In the genomic region with DNA sequence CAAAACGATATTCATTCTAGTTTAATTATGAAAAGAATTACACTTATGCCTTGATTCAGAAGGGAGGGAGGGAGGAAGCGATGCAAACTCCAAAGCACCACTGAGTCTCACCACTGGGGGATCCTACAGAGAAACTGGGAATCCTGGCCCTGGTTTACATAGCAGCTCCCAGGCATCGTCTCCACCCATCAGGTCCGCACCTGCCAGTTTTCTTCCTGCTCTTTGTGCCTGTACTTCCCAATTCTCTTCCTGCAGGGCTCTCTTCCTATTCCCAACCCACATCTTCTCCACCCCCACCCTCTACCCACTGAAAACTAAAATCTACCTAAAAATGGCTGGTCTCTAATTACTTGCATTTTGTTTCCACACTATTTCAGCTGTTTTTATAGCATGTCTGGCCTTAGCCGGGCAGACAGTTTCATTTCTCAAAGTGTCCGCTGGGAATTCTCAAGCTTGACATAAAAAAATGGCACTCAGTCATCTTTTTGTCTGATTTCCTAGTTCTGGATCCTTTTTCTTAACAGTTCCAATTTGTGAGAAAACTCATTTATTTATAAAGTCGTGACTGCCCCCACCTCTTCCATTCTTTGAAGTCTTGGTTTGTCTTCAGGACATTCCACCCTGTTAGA, we compare ENCODE assay signal across 8 cellular contexts. TPM values are rescaled to one million over a fixed set of nuclear protein-coding genes. Genes with fewer than 3 reads are reported as not detected.
DNase-seq lines count a peak whose midpoint lies in the region; ATAC-seq and TF ChIP-seq lines count a peak whose summit lies in the region.

No MANE protein-coding gene starts in this region.

- H3K79me1 ChIP-seq in IMR-90 (ENCODE audit: low read depth in 1 of 2, low read length in 2 of 2), result peaks cover 20 to 63% of the 10 kb centered on the region in 2 experiments; a peak in 3 of 4 replicates

- peak overlapping the region; percentile 99 for H3K4me2 ChIP-seq in IMR-90 (ENCODE audit: low read depth, low read length)

- DNase-seq in DMS114 treated with DMSO at 0.1 percent for 48 hours (lab: John Stamatoyannopoulos, UW; ENCODE audit: unreplicated experiment) (peak; percentile 36), IMR-90 (peak; percentile 37), astrocyte of the cerebellum (ENCODE audit: low read depth) (no peak), lung microvascular endothelial cell (ENCODE audit: low read depth in 2 of 2) (peak; percentile 42 to 54), NCI-H2081 treated with DMSO at 0.1 percent for 48 hours (lab: John Stamatoyannopoulos, UW) (no peak), midbrain (lab: John Stamatoyannopoulos, UW) (no peak)

- H3K36me3 ChIP-seq in IMR-90 (ENCODE audit: control insufficient read depth, insufficient read depth, low read length), result peaks cover 5% of the 10 kb centered on the region

- 0 out of 2 replicates have a peak overlapping the region, but pooled peaks have one; percentile 0 for H3K23ac ChIP-seq in IMR-90 (ENCODE audit: low read depth, low read length)

- H2AFZ ChIP-seq in IMR-90 (replicated peaks; ENCODE audit: low read length, poor library complexity), result no peak overlapping the region

- peak; percentile 26 for TF ChIP-seq RAD21 in IMR-90 (IDR thresholded peaks at IDR 0.05; ENCODE audit: low read length)

- H3K4me3 ChIP-seq in IMR-90 (ENCODE audit: insufficient read depth, low read depth, low read length) (no peak overlapping the region), astrocyte of the cerebellum (ENCODE audit: low read depth, low read length) (no peak overlapping the region)

- peak overlapping the region in 1 of 2 experiments; percentile 35; a peak in 2 of 4 replicates for H4K8ac ChIP-seq in IMR-90 (ENCODE audit: low read depth in 2 of 2, low read length in 2 of 2)

- H3K18ac ChIP-seq in IMR-90 (ENCODE audit: low read depth, low read length), result no peak overlapping the region

- H2BK120ac ChIP-seq in IMR-90 (ENCODE audit: low read depth, low read length), result no peak overlapping the region

- peaks cover 29% of the 10 kb centered on the region for H3K9me1 ChIP-seq in IMR-90 (ENCODE audit: insufficient read depth, low read length)

- H4K91ac ChIP-seq in IMR-90 (ENCODE audit: insufficient read depth, low read depth, low read length), result no peak overlapping the region; the same call in 1 of the 2 replicates

- peak overlapping the region; percentile 8; the same call in 1 of the 2 replicates for H3K14ac ChIP-seq in IMR-90 (replicated peaks; ENCODE audit: low read depth, low read length)

- H4K5ac ChIP-seq in IMR-90 (ENCODE audit: low read depth, low read length), result 0 out of 2 replicates have a peak overlapping the region, but pooled peaks have one; percentile 28

- H3K56ac ChIP-seq in IMR-90 (ENCODE audit: extremely low read depth, insufficient read depth, low read length), result no peak overlapping the region

- POLR2A ChIA-PET in IMR-90 (lab: Charles Lee; ENCODE audit: unreplicated experiment), result interaction anchor here (1.5 kb wide), 1 partner anchor 8 kb away, joined by 5 read pairs; no protein-coding TSS in a partner anchor

- no peaks in the 10 kb centered on the region for H3K27me3 ChIP-seq in IMR-90 (ENCODE audit: control insufficient read depth, insufficient read depth, low read length)

- no peak overlapping the region for H2AK9ac ChIP-seq in IMR-90 (replicated peaks; ENCODE audit: low read depth, low read length, poor library complexity)

- CTCF ChIA-PET in IMR-90 (lab: Yijun Ruan, JAX), result interaction anchor here (0.8 to 1.6 kb wide), 2 partner anchors 31 to 33 kb away, joined by 3 to 7 read pairs; no protein-coding TSS in a partner anchor

- H4K20me1 ChIP-seq in IMR-90 (ENCODE audit: insufficient read depth, low read length), result peaks cover 25% of the 10 kb centered on the region

- H2AK5ac ChIP-seq in IMR-90 (ENCODE audit: low read depth, low read length), result peak overlapping the region; percentile 20

- H3K27ac ChIP-seq in IMR-90 (ENCODE audit: insufficient read depth, low read length), result no peak overlapping the region

- H2BK15ac ChIP-seq in IMR-90 (ENCODE audit: low read depth, low read length), result no peak overlapping the region

- ATAC-seq in IMR-90 (ENCODE audit: low read depth) (no peak), HG03108 (IDR thresholded peaks at IDR 0.05; ENCODE audit: unreplicated experiment) (no peak), HG02970 (IDR thresholded peaks at IDR 0.05; ENCODE audit: low FRiP score, unreplicated experiment) (no peak)

- dilution Hi-C loops in IMR-90 (cut with HindIII; ENCODE audit: low sequenced_read_pairs, unreplicated experiment), result no loop called here

- intact Hi-C loops in IMR-90 (cut with micrococcal nuclease), result no loop called here

- peaks cover 18% of the 10 kb centered on the region for H3K4me1 ChIP-seq in IMR-90 (ENCODE audit: control insufficient read depth, insufficient read depth, low read length)

- no TSS peak for BruUV-seq in IMR-90 (replicated peaks; lab: Mats Ljungman, UMichigan)

- peak overlapping the region; percentile 95 for H2BK5ac ChIP-seq in IMR-90 (ENCODE audit: low read depth, low read length, poor library complexity, severe bottlenecking)

- H3K4ac ChIP-seq in IMR-90 (ENCODE audit: low read depth, low read length), result peak overlapping the region; percentile 37; the same call in 1 of the 2 replicates

- 90% methylated on average over 2 of the region's 7 CpGs; no CpG with 5 or more reads in 1 of the 2 experiments for WGBS in IMR-90 (ENCODE audit: extremely low coverage in 2 of 2, insufficient read length in 1 of 2), 2 experiments

- TF ChIP-seq CTCF in IMR-90 (conservative IDR thresholded peaks at IDR 0.05; ENCODE audit: low read depth, low read length), result peak; percentile 36
- peak; percentile 50 for TF ChIP-seq CTCF in astrocyte of the cerebellum (IDR thresholded peaks at IDR 0.05; ENCODE audit: low read depth, low read length, missing control alignments)

- peak overlapping the region; percentile 14; the same call in 1 of the 2 replicates for H2BK20ac ChIP-seq in IMR-90 (ENCODE audit: low read depth, low read length)

- peak overlapping the region; percentile 96; the same call in 1 of the 2 replicates for H3K9ac ChIP-seq in IMR-90 (ENCODE audit: low read depth, low read length)

- no peak for TF ChIP-seq POLR2A in IMR-90 (IDR thresholded peaks at IDR 0.05; ENCODE audit: low read depth, low read length)

- no peaks in the 10 kb centered on the region for H3K9me3 ChIP-seq in IMR-90 (ENCODE audit: control insufficient read depth, insufficient read depth, low read length)

- in situ Hi-C loops in IMR-90 (cut with MboI; ENCODE audit: low sequenced_read_pairs) (no loop called here), astrocyte of the cerebellum (cut with HindIII; ENCODE audit: low sequenced_read_pairs) (no loop called here)

TF ChIP-seq in IMR-90, 13 proteins besides CTCF, POLR2A, EP300 and RAD21:
- peak; percentile 44; the same call in 1 of the 2 replicates for TF ChIP-seq MAZ (IDR thresholded peaks at IDR 0.05; ENCODE audit: borderline replicate concordance, low read depth, low read length)
- TF ChIP-seq NFE2L2 (IDR thresholded peaks at IDR 0.05; ENCODE audit: low read depth, low read length), result no peak

RNA-seq across cellular contexts. Expression of gene TNIP1, which starts 1.6 kb away (rescaled TPM):
- total RNA-seq in IMR-90 (2012; rRNA removed) (88.0 and 92.8 TPM in 2 replicates), lung microvascular endothelial cell (60.8 and 77.6 TPM in 2 replicates)
- polyA plus RNA-seq in IMR-90 (2012; rRNA removed), result 63.8 and 67.1 TPM in 2 replicates
- 62.2 and 66.5 TPM in 2 replicates for polyA plus RNA-seq in IMR-90 (2012; cell fraction: cytosol; rRNA removed)
- 59.0 and 59.6 TPM in 2 replicates for polyA plus RNA-seq in IMR-90 (2012; cell fraction: nucleus; rRNA removed; ENCODE audit: low replicate concordance)

Comparison
In these comparisons a context has a peak if more than half of its experiments do, and no peak if none do; other contexts are left out.
1. DNase-seq: peak in DMS114 treated with DMSO at 0.1 percent for 48 hours (single experiment), IMR-90 (single experiment) and lung microvascular endothelial cell (2 of 2); none in astrocyte of the cerebellum (single experiment), NCI-H2081 treated with DMSO at 0.1 percent for 48 hours (single experiment) and midbrain (single experiment).